In genomic region chr19:32718286-32718685, GRCh38 we compare ENCODE assay signal across 18 cellular contexts. TPM values are rescaled to one million over a fixed set of nuclear protein-coding genes. Genes with fewer than 3 reads are reported as not detected.
DNase-seq lines count a peak whose midpoint lies in the region; ATAC-seq and TF ChIP-seq lines count a peak whose summit lies in the region.
"Had no signal": no experiment of that assay in that cellular context is flagged by ENCODE, and none has a peak within 500 bp of the region (broad histone marks: within the 10 kb centered on the region; RNA-seq: fewer than 3 reads in every experiment).

No MANE protein-coding gene starts in this region.

- no peak for TF ChIP-seq CTCF in prostate gland (IDR thresholded peaks at IDR 0.05)

- no peak for ATAC-seq in HG03175 (IDR thresholded peaks at IDR 0.05; ENCODE audit: unreplicated experiment)

- H3K4me3 ChIP-seq in prostate gland, result no peak overlapping the region

- H3K36me3 ChIP-seq in prostate gland, result no peaks in the 10 kb centered on the region

- intact Hi-C loops in prostate gland (cut with DNase I), result no loop called here

- no peak for TF ChIP-seq RAD21 in Ishikawa (IDR thresholded peaks at IDR 0.05; ENCODE audit: low read depth)

- H3K27me3 ChIP-seq in prostate gland (replicated peaks; ENCODE audit: insufficient read depth), result no peaks in the 10 kb centered on the region

- TF ChIP-seq EP300 in Ishikawa (IDR thresholded peaks at IDR 0.05; ENCODE audit: borderline replicate concordance), result no peak

- no peaks in the 10 kb centered on the region for H3K9me3 ChIP-seq in prostate gland
- H3K9me3 ChIP-seq: Caco-2 had no signal

- DNase-seq in SIG-M5 treated with dmso at 0.1 percent for 504 hours (lab: John Stamatoyannopoulos, UW; ENCODE audit: unreplicated experiment), result peak; percentile 44
- no peak for DNase-seq in SIG-M5 (lab: John Stamatoyannopoulos, UW)
- peak; percentile 40 for DNase-seq in epithelial cell of prostate (ENCODE audit: low read depth, low spot score)
- peak; percentile 56 for DNase-seq in prostate gland (ENCODE audit: low spot score)
- DNase-seq in cerebellum (ENCODE audit: low spot score), result no peak
- DNase-seq in NAMALWA (ENCODE audit: low spot score), result no peak
- DNase-seq: 8988T, Caco-2, GOT3, HFFc6, MV-4-11, NCI-H1436, NCI-H2029 treated with DMSO at 0.1 percent for 48 hours, NCI-H524 had no signal

- WGBS in prostate gland, result 53% methylated on average over 7 of the region's 7 CpGs

- H3K4me1 ChIP-seq in prostate gland (replicated peaks), result no peaks in the 10 kb centered on the region

- TF ChIP-seq POLR2A in prostate gland (IDR thresholded peaks at IDR 0.05), result no peak

- H3K27ac ChIP-seq in epithelial cell of prostate, result no peak overlapping the region
- H3K27ac ChIP-seq in prostate gland, result peak overlapping the region in 1 of 2 donors; percentile 31

TF ChIP-seq in Ishikawa, 13 proteins besides CTCF, POLR2A, EP300 and RAD21:
- no peak for TF ChIP-seq CREB1 (IDR thresholded peaks at IDR 0.05; ENCODE audit: low read depth)
- TF ChIP-seq, protein P1, sequence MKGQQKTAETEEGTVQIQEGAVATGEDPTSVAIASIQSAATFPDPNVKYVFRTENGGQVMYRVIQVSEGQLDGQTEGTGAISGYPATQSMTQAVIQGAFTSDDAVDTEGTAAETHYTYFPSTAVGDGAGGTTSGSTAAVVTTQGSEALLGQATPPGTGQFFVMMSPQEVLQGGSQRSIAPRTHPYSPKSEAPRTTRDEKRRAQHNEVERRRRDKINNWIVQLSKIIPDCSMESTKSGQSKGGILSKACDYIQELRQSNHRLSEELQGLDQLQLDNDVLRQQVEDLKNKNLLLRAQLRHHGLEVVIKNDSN (IDR thresholded peaks at IDR 0.05), result 0 out of 2 replicates have a peak, but pooled peaks have one; percentile 10
- no peak for TF ChIP-seq YY1 (IDR thresholded peaks at IDR 0.05; ENCODE audit: low read depth)

RNA-seq across cellular contexts. Expression of gene TDRD12, which starts 1.3 kb away (rescaled TPM):
- total RNA-seq in prostate gland (1 to 10 TPM in 1 of 2 donors, under 1 TPM in 1; 0.41 to 9.8 TPM), cerebellum (2.0 TPM)
- total RNA-seq: OCI-LY7, SK-MEL-5 had no signal

RNA-seq across cellular contexts. Expression of gene NUDT19, which starts 26.7 kb away (rescaled TPM):
- total RNA-seq in prostate gland (10 to 100 TPM; 21.7 to 22.4 TPM), cerebellum (4.4 TPM)

RNA-seq across cellular contexts. Expression of gene RGS9BP, which starts 42.6 kb away (rescaled TPM):
- total RNA-seq in prostate gland (1 to 10 TPM in 1 of 2 donors, under 1 TPM in 1; 0.82 to 2.7 TPM), cerebellum (1.1 TPM)

RNA-seq across cellular contexts. Expression of gene ANKRD27, which starts 43.3 kb away (rescaled TPM):
- 10 to 100 TPM; 25.7 to 51.4 TPM for total RNA-seq in prostate gland
- 24.7 TPM for total RNA-seq in cerebellum

Comparison
In these comparisons a context has a peak if more than half of its experiments do, and no peak if none do; other contexts are left out.
1. DNase-seq: peak in SIG-M5 treated with dmso at 0.1 percent for 504 hours (single experiment), epithelial cell of prostate (single experiment) and prostate gland (single experiment); none in SIG-M5 (single experiment), cerebellum (single experiment) and NAMALWA (single experiment).